Comparison of ENCODE assay signal across 1 cellular context in genomic region chr2:190099890-190100289, GRCh38.
TF ChIP-seq lines count a peak whose summit lies in the region.

No MANE protein-coding gene starts in this region.

TF ChIP-seq in WTC11, 78 proteins besides CTCF, POLR2A, EP300 and RAD21 (continued from another document):
- TF ChIP-seq ARID4B (CRISPR knock-in tag; IDR thresholded peaks at IDR 0.05; ENCODE audit: borderline replicate concordance) (no peak), AR (CRISPR knock-in tag; IDR thresholded peaks at IDR 0.05) (no peak), ERG (CRISPR knock-in tag; IDR thresholded peaks at IDR 0.05) (no peak), ZNF512 (CRISPR knock-in tag; IDR thresholded peaks at IDR 0.05; ENCODE audit: borderline replicate concordance) (no peak), CREM (CRISPR knock-in tag; IDR thresholded peaks at IDR 0.05) (no peak), ATF3 (CRISPR knock-in tag; conservative IDR thresholded peaks at IDR 0.05) (no peak)
